8 cellular contexts compared by ENCODE assay signal in the genomic region with DNA sequence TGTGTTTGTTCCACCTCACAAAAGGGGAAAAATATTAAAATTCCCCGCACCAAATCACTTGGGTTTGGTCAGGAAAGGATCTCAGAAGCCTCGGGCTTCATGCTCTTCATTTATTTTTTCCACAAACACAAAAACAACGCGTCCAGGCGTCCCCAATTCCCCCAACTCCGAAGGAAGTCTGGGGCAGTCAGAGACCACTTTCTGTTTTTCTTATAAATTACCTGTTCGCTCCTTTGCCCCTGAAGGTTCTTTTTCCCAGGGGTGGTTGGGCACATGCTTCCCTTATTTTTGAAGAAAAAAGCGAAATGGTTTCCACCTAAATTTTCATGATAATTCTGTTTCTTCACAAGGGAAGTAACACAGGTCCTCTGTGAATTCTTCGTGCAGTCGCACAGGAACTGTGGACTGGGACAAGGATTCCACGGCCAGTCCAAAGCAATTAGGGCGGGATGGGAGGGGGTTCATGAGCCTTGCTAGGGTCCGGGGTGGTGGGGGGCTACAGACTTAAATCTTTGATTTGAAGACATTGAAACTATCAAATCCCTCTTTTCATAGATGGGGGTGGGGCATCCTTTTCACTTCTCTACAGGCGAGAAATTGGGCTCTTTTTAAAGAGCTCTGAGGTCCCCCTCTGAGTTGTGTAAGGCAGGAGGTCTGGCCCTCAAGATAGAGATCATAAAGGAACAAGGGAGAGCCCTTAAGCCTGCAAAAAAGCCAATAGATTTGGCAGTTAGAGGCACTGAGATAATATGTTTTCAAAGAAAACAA. TPM values are rescaled to one million over a fixed set of nuclear protein-coding genes. Genes with fewer than 3 reads are reported as not detected.
DNase-seq lines count a peak whose midpoint lies in the region; ATAC-seq and TF ChIP-seq lines count a peak whose summit lies in the region.

No MANE protein-coding gene starts in this region.

- BruUV-seq in A673 (replicated peaks; lab: Mats Ljungman, UMichigan): no TSS peak

- peak; percentile 69 for DNase-seq in A673 (ENCODE audit: low spot score)
- peak; percentile 32 for DNase-seq in Daoy (ENCODE audit: low read depth)
- DNase-seq in NCI-H460 (ENCODE audit: extremely low read depth, low read depth): peak; percentile 27
- peak; percentile 17 for DNase-seq in amniotic epithelial cell (ENCODE audit: low read depth)
- peak; percentile 40 to 47 for DNase-seq in hippocampal formation (lab: John Stamatoyannopoulos, UW)
- peak in 1 of 2 donors; percentile 16 for DNase-seq in gastrocnemius medialis
- DNase-seq in GM10248 (ENCODE audit: extremely low spot score): no peak

- CTCF ChIA-PET in A673 (lab: Charles Lee) (no interaction called here), GM10248 (lab: Yijun Ruan, JAX) (interaction anchor here (0.9 to 22.5 kb wide), 8 partner anchors 7 to 539 kb away, joined by 3 to 631 read pairs (median 4); partner anchors contain the start of gene HFE)

- in situ Hi-C loops in gastrocnemius medialis (cut with MboI; ENCODE audit: low sequenced_read_pairs in 4 of 4): loop anchor here in 3 of 4 donors (5.0 kb wide), 2 partner anchors 36 to 46 kb away; a partner anchor contains a TSS

- no peak for TF ChIP-seq CTCF in A673 (conservative IDR thresholded peaks at IDR 0.05; ENCODE audit: low read depth, low read length)
- no peak for TF ChIP-seq CTCF in gastrocnemius medialis (IDR thresholded peaks at IDR 0.05 in 4 of 5, conservative IDR thresholded peaks at IDR 0.05 in 1 of 5)
- no peak for TF ChIP-seq CTCF in GM10248 (IDR thresholded peaks at IDR 0.05; ENCODE audit: control extremely low read depth, extremely low read depth, low read depth, missing control alignments)

- H3K4me1 ChIP-seq in A673 (ENCODE audit: insufficient read depth, low read length, poor library complexity, severe bottlenecking): peaks cover 20% of the 10 kb centered on the region
- H3K4me1 ChIP-seq in gastrocnemius medialis: peaks cover 11 to 15% of the 10 kb centered on the region in 2 donors

- H3K27me3 ChIP-seq in A673 (replicated peaks; ENCODE audit: insufficient read depth, low read depth, low read length, poor library complexity) (no peaks in the 10 kb centered on the region), gastrocnemius medialis (no peaks in the 10 kb centered on the region)

- peak overlapping the region; percentile 78 for H3K4me3 ChIP-seq in A673 (ENCODE audit: low read depth, low read length, poor library complexity, severe bottlenecking)
- H3K4me3 ChIP-seq in gastrocnemius medialis: peak overlapping the region; percentile 73 to 87 (median 82)

- intact Hi-C loops in A673 (cut with micrococcal nuclease; ENCODE audit: unreplicated experiment): loop anchor here (5.0 to 10.0 kb wide), 2 partner anchors 161 to 498 kb away; a partner anchor contains a TSS
- intact Hi-C loops in gastrocnemius medialis (cut with DNase I; ENCODE audit: low total_unique reads): loop anchor here (1.0 to 5.0 kb wide), 6 partner anchors 46 to 1076 kb away; a partner anchor contains a TSS

- H3K27ac ChIP-seq in A673 (ENCODE audit: low read depth, low read length, poor library complexity, severe bottlenecking): peak overlapping the region; percentile 96
- H3K27ac ChIP-seq in gastrocnemius medialis: peak overlapping the region; percentile 87 to 96 (median 90)

- peak; percentile 46 to 53 for ATAC-seq in gastrocnemius medialis
- ATAC-seq in GM19452 (IDR thresholded peaks at IDR 0.05; ENCODE audit: unreplicated experiment): no peak

- no peaks in the 10 kb centered on the region for H3K36me3 ChIP-seq in A673 (ENCODE audit: insufficient read depth, low read length, poor library complexity, severe bottlenecking)
- H3K36me3 ChIP-seq in gastrocnemius medialis: no peaks in the 10 kb centered on the region

- H3K9me3 ChIP-seq in A673 (ENCODE audit: low read depth, low read length, poor library complexity, severe bottlenecking) (no peaks in the 10 kb centered on the region), gastrocnemius medialis (no peaks in the 10 kb centered on the region)

- POLR2A ChIA-PET in A673 (lab: Charles Lee; ENCODE audit: low non-redundant PET): interaction anchor here (0.6 to 0.8 kb wide), 3 partner anchors 25 to 1751 kb away, joined by 3 to 8 read pairs (median 7); a partner anchor contains a TSS
- POLR2A ChIA-PET in GM10248 (lab: Yijun Ruan, JAX): interaction anchor here (0.9 to 2.2 kb wide), 8 partner anchors 11 to 1810 kb away, joined by 3 to 17 read pairs (median 7); a partner anchor contains a TSS

- no peak for TF ChIP-seq POLR2A in gastrocnemius medialis (IDR thresholded peaks at IDR 0.05)

RNA-seq across cellular contexts. Expression of gene HFE, which starts 30.5 kb away (rescaled TPM):
- 7.8 and 11.5 TPM in 2 replicates for total RNA-seq in A673 (2021)
- total RNA-seq in Daoy (2014; rRNA removed; shearing (Covaris generic)): 1.5 and 2.0 TPM in 2 replicates
- 11.5 and 14.5 TPM in 2 replicates for total RNA-seq in NCI-H460 (2014; rRNA removed; shearing (Covaris generic))
- polyA plus RNA-seq in NCI-H460 (2014; cell fraction: nucleus; rRNA removed): 15.3 and 21.5 TPM in 2 replicates
- 1 to 10 TPM in 3 of 4 donors, under 1 TPM in 1; 0.10 to 2.0 (median 1.6) TPM for total RNA-seq in gastrocnemius medialis
